In genomic region chr1:110235839-110236682, GRCh38 we compare ENCODE assay signal across 1 cellular context.
TF ChIP-seq lines count a peak whose summit lies in the region.

No MANE protein-coding gene starts in this region.

TF ChIP-seq in H1, 55 proteins besides CTCF, POLR2A, EP300 and RAD21 (continued from another document):
- TF ChIP-seq CHD7 (IDR thresholded peaks at IDR 0.05; ENCODE audit: insufficient replicate concordance, low read length) = no peak
- no peak for TF ChIP-seq CEBPB (IDR thresholded peaks at IDR 0.05; ENCODE audit: low read depth, low read length)
- TF ChIP-seq CHD1 (IDR thresholded peaks at IDR 0.05; ENCODE audit: low read depth, low read length) = no peak
